ENCODE assay signal across 19 cellular contexts in genomic region chr5:88979717-88980116, GRCh38.
"Had no signal": no experiment of that assay in that cellular context is flagged by ENCODE, and none has a peak within 500 bp of the region (broad histone marks: within the 10 kb centered on the region; RNA-seq: fewer than 3 reads in every experiment).

No MANE protein-coding gene starts in this region.

- H3K9me3 ChIP-seq: adrenal gland, right atrium auricular region, testis, upper lobe of left lung had no signal

- H3K4me1 ChIP-seq: adrenal gland, right atrium auricular region, testis had no signal

- H3K4me1 Mint-ChIP-seq: activated naive CD4-positive, alpha-beta T cell treated with anti-CD3 and anti-CD28 coated beads, Interleukin-2, amount 10 ng/mL, durations not matched to agents 7 days and 5 days; activated T-helper 17 cell treated with anti-CD3 and anti-CD28 coated beads, Interleukin-2, amount 50 U/mL, for 72 hours; endodermal cell; nephron had no signal

- H3K4me3 Mint-ChIP-seq: activated naive CD4-positive, alpha-beta T cell treated with anti-CD3 and anti-CD28 coated beads, Interleukin-2, amount 10 ng/mL, durations not matched to agents 7 days and 5 days; activated T-helper 17 cell treated with anti-CD3 and anti-CD28 coated beads, Interleukin-2, amount 50 U/mL, for 72 hours; endodermal cell; nephron had no signal

- H3K27ac Mint-ChIP-seq: activated naive CD4-positive, alpha-beta T cell treated with anti-CD3 and anti-CD28 coated beads, Interleukin-2, amount 10 ng/mL, durations not matched to agents 7 days and 5 days; activated T-helper 17 cell treated with anti-CD3 and anti-CD28 coated beads, Interleukin-2, amount 50 U/mL, for 72 hours; endodermal cell; nephron; progenitor cell of endocrine pancreas had no signal

- DNase-seq: activated CD4-positive, alpha-beta T cell treated with anti-CD3 and anti-CD28 coated beads, Interleukin-2, amount 50 U/mL, for 1 hour; activated CD8-positive, alpha-beta memory T cell treated with anti-CD3 and anti-CD28 coated beads for 24 hours; activated naive CD4-positive, alpha-beta T cell treated with anti-CD3 and anti-CD28 coated beads, Interleukin-2, amount 10 ng/mL, durations not matched to agents 7 days and 5 days; adrenal gland; dorsolateral prefrontal cortex; endodermal cell; head of caudate nucleus; kidney glomerular epithelial cell; left ventricle myocardium superior; stimulated activated CD4-positive, alpha-beta T cell treated with anti-CD3 and anti-CD28 coated beads, Interleukin-4, amount 100 ng/mL, for 24 hours; stimulated activated naive CD8-positive, alpha-beta T cell treated with anti-CD3 and anti-CD28 coated beads, Interleukin-15, Interleukin-2, amounts not matched to agents 100 U/mL and 50 U/mL, for 24 hours; testis; upper lobe of left lung had no signal

- H3K9me3 Mint-ChIP-seq: activated naive CD4-positive, alpha-beta T cell treated with anti-CD3 and anti-CD28 coated beads, Interleukin-2, amount 10 ng/mL, durations not matched to agents 7 days and 5 days; activated T-helper 17 cell treated with anti-CD3 and anti-CD28 coated beads, Interleukin-2, amount 50 U/mL, for 72 hours; endodermal cell; nephron had no signal

- H3K27me3 Mint-ChIP-seq: activated naive CD4-positive, alpha-beta T cell treated with anti-CD3 and anti-CD28 coated beads, Interleukin-2, amount 10 ng/mL, durations not matched to agents 7 days and 5 days; activated T-helper 17 cell treated with anti-CD3 and anti-CD28 coated beads, Interleukin-2, amount 50 U/mL, for 72 hours; progenitor cell of endocrine pancreas had no signal

- H3K4me3 ChIP-seq: adrenal gland, cardiac muscle cell, dorsolateral prefrontal cortex, right atrium auricular region, testis, upper lobe of left lung had no signal

- ATAC-seq: left ventricle myocardium superior had no signal

- H3K27ac ChIP-seq: adrenal gland, cardiac muscle cell, dorsolateral prefrontal cortex, right atrium auricular region, testis, upper lobe of left lung had no signal

- H3K27me3 ChIP-seq: adrenal gland, cardiac muscle cell, dorsolateral prefrontal cortex, right atrium auricular region, testis, upper lobe of left lung had no signal

- H3K36me3 ChIP-seq: adrenal gland, cardiac muscle cell, right atrium auricular region, upper lobe of left lung had no signal

- FAIRE-seq: frontal cortex had no signal
